In genomic region chr7:108581655-108582491, GRCh38 we compare ENCODE assay signal across 15 cellular contexts. TPM values are rescaled to one million over a fixed set of nuclear protein-coding genes. Genes with fewer than 3 reads are reported as not detected.
A peak's percentile ranks its signal among the peaks of the same experiment; 100 is the strongest.
DNase-seq lines count a peak whose midpoint lies in the region; TF ChIP-seq lines count a peak whose summit lies in the region.
"Had no signal": no experiment of that assay in that cellular context is flagged by ENCODE, and none has a peak within 500 bp of the region (broad histone marks: within the 10 kb centered on the region; RNA-seq: fewer than 3 reads in every experiment).

No MANE protein-coding gene starts in this region.

- H3K4me1 Mint-ChIP-seq in MCF 10A (ENCODE audit: insufficient read depth, unreplicated experiment): peaks cover 3% of the 10 kb centered on the region
- peaks cover 4% of the 10 kb centered on the region for H3K4me1 Mint-ChIP-seq in type B pancreatic cell (ENCODE audit: unreplicated experiment)
- H3K4me1 Mint-ChIP-seq in CD14-positive monocyte: peaks cover under 1% of the 10 kb centered on the region

- no peaks in the 10 kb centered on the region for H3K27me3 ChIP-seq in breast epithelium
- H3K27me3 ChIP-seq: thyroid gland had no signal

- CTCF ChIA-PET in MCF 10A (lab: Yijun Ruan, JAX): interaction anchor here (0.9 kb wide), 1 partner anchor 15 kb away, joined by 3 read pairs; no protein-coding TSS in a partner anchor

- no TSS peak for BruUV-seq in MCF 10A (replicated peaks; lab: Mats Ljungman, UMichigan)

- H3K36me3 ChIP-seq in breast epithelium: peaks cover 9% of the 10 kb centered on the region
- H3K36me3 ChIP-seq: HAP-1 had no signal

- no peaks in the 10 kb centered on the region for H3K9me3 Mint-ChIP-seq in MCF 10A (ENCODE audit: unreplicated experiment)
- H3K9me3 Mint-ChIP-seq in type B pancreatic cell: peaks cover 5% of the 10 kb centered on the region
- H3K9me3 Mint-ChIP-seq in CD14-positive monocyte: peaks cover 5 to 20% (median 17%) of the 10 kb centered on the region in 7 donors

- TF ChIP-seq CTCF in breast epithelium (IDR thresholded peaks at IDR 0.05): no peak
- no peak for TF ChIP-seq CTCF in MCF 10A (IDR thresholded peaks at IDR 0.05; ENCODE audit: unreplicated experiment)
- no peak for TF ChIP-seq CTCF in type B pancreatic cell (conservative IDR thresholded peaks at IDR 0.05)
- no peak for TF ChIP-seq CTCF in CD14-positive monocyte (IDR thresholded peaks at IDR 0.05)

- POLR2A ChIA-PET in MCF 10A (lab: Yijun Ruan, JAX): interaction anchor here (1.9 kb wide), 1 partner anchor 12 kb away, joined by 6 read pairs; the partner anchor contains the start of genes DNAJB9 and THAP5

- no peak overlapping the region for H3K4me3 ChIP-seq in breast epithelium
- H3K4me3 ChIP-seq: HAP-1, skin epidermis, thyroid gland had no signal

- no peaks in the 10 kb centered on the region for H3K4me1 ChIP-seq in breast epithelium
- H3K4me1 ChIP-seq: HAP-1, thyroid gland had no signal

- DNase-seq in breast epithelium (ENCODE audit: low spot score in 2 of 2): no peak
- DNase-seq in MCF 10A (ENCODE audit: unreplicated experiment): no peak
- DNase-seq in amniotic epithelial cell (ENCODE audit: low read depth): peak; percentile 25
- DNase-seq in islet precursor cell: peak; percentile 82
- no peak for DNase-seq in type B pancreatic cell (ENCODE audit: extremely low spot score, unreplicated experiment)
- no peak for DNase-seq in posterior cingulate gyrus
- DNase-seq in CD14-positive monocyte (ENCODE audit: low spot score): no peak
- DNase-seq in stimulated activated CD8-positive, alpha-beta memory T cell treated with anti-CD3 and anti-CD28 coated beads, Interleukin-4, amount 100 ng/mL, for 48 hours: no peak
- DNase-seq: DMS 273 treated with DMSO at 0.1 percent for 48 hours, naive B cell, NCI-H1694, NCI-H82, thyroid gland had no signal

- H3K36me3 Mint-ChIP-seq in MCF 10A (ENCODE audit: insufficient read depth, unreplicated experiment) (peaks cover 6% of the 10 kb centered on the region), type B pancreatic cell (peaks cover 5% of the 10 kb centered on the region), CD14-positive monocyte (peaks cover 4 to 14% of the 10 kb centered on the region in 2 donors)

- H3K27ac Mint-ChIP-seq in MCF 10A (ENCODE audit: low read depth, unreplicated experiment): no peak overlapping the region
- H3K27ac Mint-ChIP-seq in type B pancreatic cell: peak overlapping the region; percentile 56
- no peak overlapping the region for H3K27ac Mint-ChIP-seq in CD14-positive monocyte
- H3K27ac Mint-ChIP-seq: naive B cell had no signal

- intact Hi-C loops in breast epithelium (cut with DNase I; ENCODE audit: low total_unique reads) (loop anchor here (5.0 kb wide), 1 partner anchor 995 kb away; no protein-coding TSS in a partner anchor), MCF 10A (cut with micrococcal nuclease) (no loop called here), posterior cingulate gyrus (cut with DNase I) (no loop called here), CD14-positive monocyte (cut with micrococcal nuclease) (no loop called here)

- H3K9me3 ChIP-seq in breast epithelium: peaks cover 11 to 12% of the 10 kb centered on the region in 2 donors
- H3K9me3 ChIP-seq: HAP-1, thyroid gland had no signal

- peak overlapping the region; percentile 44 to 50 for H3K27ac ChIP-seq in breast epithelium
- H3K27ac ChIP-seq: skin epidermis, thyroid gland had no signal

- no peak overlapping the region for H3K4me3 Mint-ChIP-seq in MCF 10A (ENCODE audit: unreplicated experiment)
- H3K4me3 Mint-ChIP-seq in type B pancreatic cell: no peak overlapping the region
- H3K4me3 Mint-ChIP-seq in CD14-positive monocyte: no peak overlapping the region
- H3K4me3 Mint-ChIP-seq: naive B cell had no signal

- H3K27me3 Mint-ChIP-seq in MCF 10A (ENCODE audit: insufficient read depth, unreplicated experiment) (peaks cover 14% of the 10 kb centered on the region), type B pancreatic cell (no peaks in the 10 kb centered on the region), CD14-positive monocyte (ENCODE audit: low read depth in 3 of 3) (peaks cover 0 to 6% (median 0%) of the 10 kb centered on the region in 3 donors)

- no peak for TF ChIP-seq POLR2A in breast epithelium (IDR thresholded peaks at IDR 0.05)

RNA-seq across cellular contexts. Expression of gene DNAJB9, which starts 12.2 kb away (rescaled TPM):
- total RNA-seq in breast epithelium: 10 to 100 TPM; 36.3 to 51.2 (median 41.0) TPM
- total RNA-seq in MCF 10A (2022): 43.4 and 45.9 TPM in 2 replicates
- 16.9 and 21.5 TPM in 2 replicates for total RNA-seq in type B pancreatic cell (ENCODE audit: low replicate concordance)
- 10 to 100 TPM; 18.4 to 20.7 TPM for polyA plus RNA-seq in CD14-positive monocyte

RNA-seq across cellular contexts. Expression of gene THAP5, which starts 12.4 kb away (rescaled TPM):
- total RNA-seq in breast epithelium (10 to 100 TPM; 19.4 to 35.6 (median 24.6) TPM), MCF 10A (2022) (44.0 and 49.1 TPM in 2 replicates), type B pancreatic cell (ENCODE audit: low replicate concordance) (19.0 and 24.0 TPM in 2 replicates)
- 10 to 100 TPM in 1 of 2 donors, 1 to 10 TPM in 1; 9.9 to 10.7 TPM for polyA plus RNA-seq in CD14-positive monocyte

RNA-seq across cellular contexts. Expression of gene PNPLA8, which starts 55.9 kb away (rescaled TPM):
- 10 to 100 TPM; 36.1 to 48.6 (median 48.5) TPM for total RNA-seq in breast epithelium
- 28.5 and 39.9 TPM in 2 replicates for total RNA-seq in MCF 10A (2022)
- 17.1 and 17.8 TPM in 2 replicates for total RNA-seq in type B pancreatic cell (ENCODE audit: low replicate concordance)
- 10 to 100 TPM; 55.5 to 80.0 TPM for polyA plus RNA-seq in CD14-positive monocyte

Comparison
In these comparisons a context has a peak if more than half of its experiments do, and no peak if none do; other contexts are left out.
1. DNase-seq: peak in amniotic epithelial cell (single experiment) and islet precursor cell (single experiment); none in breast epithelium (0 of 2), MCF 10A (single experiment), type B pancreatic cell (single experiment), posterior cingulate gyrus (0 of 10), CD14-positive monocyte (single experiment) and stimulated activated CD8-positive, alpha-beta memory T cell treated with anti-CD3 and anti-CD28 coated beads, Interleukin-4, amount 100 ng/mL, for 48 hours (single experiment).